ENCODE assay signal across 18 cellular contexts in genomic region chr3:114253505-114253904, GRCh38. TPM values are rescaled to one million over a fixed set of nuclear protein-coding genes. Genes with fewer than 3 reads are reported as not detected.
DNase-seq lines count a peak whose midpoint lies in the region; ATAC-seq and TF ChIP-seq lines count a peak whose summit lies in the region.
"Had no signal": no experiment of that assay in that cellular context is flagged by ENCODE, and none has a peak within 500 bp of the region (broad histone marks: within the 10 kb centered on the region; RNA-seq: fewer than 3 reads in every experiment).

No MANE protein-coding gene starts in this region.

- peaks cover 2% of the 10 kb centered on the region for H3K36me3 Mint-ChIP-seq in activated CD4-positive, alpha-beta T cell treated with anti-CD3 and anti-CD28 coated beads, Interleukin-2, amount 10 ng/mL, durations not matched to agents 24 days and 14 days (ENCODE audit: low read depth)
- no peaks in the 10 kb centered on the region for H3K36me3 Mint-ChIP-seq in CD4-positive, alpha-beta T cell (ENCODE audit: low read depth)
- no peaks in the 10 kb centered on the region for H3K36me3 Mint-ChIP-seq in activated T-helper 17 cell treated with anti-CD3 and anti-CD28 coated beads, Interleukin-2, amount 50 U/mL, for 72 hours (ENCODE audit: low read depth)
- peaks cover 0 to 9% (median 8%) of the 10 kb centered on the region in 3 donors for H3K36me3 Mint-ChIP-seq in naive thymus-derived CD8-positive, alpha-beta T cell

- no peak for ATAC-seq in CD4-positive, alpha-beta T cell (ENCODE audit: poor library complexity)
- ATAC-seq in activated T-helper 17 cell treated with anti-CD3 and anti-CD28 coated beads, Interleukin-2, amount 50 U/mL, for 72 hours (replicated peaks), result peak; percentile 16
- ATAC-seq in naive thymus-derived CD8-positive, alpha-beta T cell, result no peak
- no peak for ATAC-seq in HG03521 (IDR thresholded peaks at IDR 0.05; ENCODE audit: unreplicated experiment)
- ATAC-seq: Panc1 had no signal

- H3K9me3 ChIP-seq in CD4-positive, alpha-beta T cell (ENCODE audit: control insufficient read depth, low read length), result no peaks in the 10 kb centered on the region
- peaks cover 0 to 6% (median 0%) of the 10 kb centered on the region in 3 donors for H3K9me3 ChIP-seq in esophagus squamous epithelium

- no peak overlapping the region for H3K27ac Mint-ChIP-seq in activated CD4-positive, alpha-beta T cell treated with anti-CD3 and anti-CD28 coated beads, Interleukin-2, amount 10 ng/mL, durations not matched to agents 24 days and 14 days
- H3K27ac Mint-ChIP-seq in CD4-positive, alpha-beta T cell, result peak overlapping the region; percentile 18
- H3K27ac Mint-ChIP-seq in activated T-helper 17 cell treated with anti-CD3 and anti-CD28 coated beads, Interleukin-2, amount 50 U/mL, for 72 hours, result no peak overlapping the region
- peak overlapping the region; percentile 9 to 87 (median 40) for H3K27ac Mint-ChIP-seq in naive thymus-derived CD8-positive, alpha-beta T cell
- H3K27ac Mint-ChIP-seq: HFFc6 had no signal

- H3K9me3 Mint-ChIP-seq in activated CD4-positive, alpha-beta T cell treated with anti-CD3 and anti-CD28 coated beads, Interleukin-2, amount 10 ng/mL, durations not matched to agents 24 days and 14 days, result peaks cover 11% of the 10 kb centered on the region
- H3K9me3 Mint-ChIP-seq in CD4-positive, alpha-beta T cell, result peaks cover 4% of the 10 kb centered on the region
- peaks cover 4% of the 10 kb centered on the region for H3K9me3 Mint-ChIP-seq in activated T-helper 17 cell treated with anti-CD3 and anti-CD28 coated beads, Interleukin-2, amount 50 U/mL, for 72 hours
- peaks cover 0 to 18% (median 6%) of the 10 kb centered on the region in 9 donors for H3K9me3 Mint-ChIP-seq in naive thymus-derived CD8-positive, alpha-beta T cell

- intact Hi-C loops in activated CD4-positive, alpha-beta T cell treated with anti-CD3 and anti-CD28 coated beads, Interleukin-2, amount 10 ng/mL, durations not matched to agents 24 days and 14 days (cut with micrococcal nuclease), result no loop called here
- intact Hi-C loops in CD4-positive, alpha-beta T cell (cut with DNase I, micrococcal nuclease), result no loop called here
- intact Hi-C loops in esophagus squamous epithelium (cut with DNase I), result no loop called here

- WGBS in esophagus squamous epithelium, 2 donors, result 64 to 78% methylated on average over 1 of the region's 1 CpG

- no peaks in the 10 kb centered on the region for H3K27me3 Mint-ChIP-seq in activated CD4-positive, alpha-beta T cell treated with anti-CD3 and anti-CD28 coated beads, Interleukin-2, amount 10 ng/mL, durations not matched to agents 24 days and 14 days
- no peaks in the 10 kb centered on the region for H3K27me3 Mint-ChIP-seq in CD4-positive, alpha-beta T cell
- H3K27me3 Mint-ChIP-seq in activated T-helper 17 cell treated with anti-CD3 and anti-CD28 coated beads, Interleukin-2, amount 50 U/mL, for 72 hours, result no peaks in the 10 kb centered on the region
- no peaks in the 10 kb centered on the region for H3K27me3 Mint-ChIP-seq in naive thymus-derived CD8-positive, alpha-beta T cell

- H3K4me3 ChIP-seq in esophagus squamous epithelium, result no peak overlapping the region

- H3K27me3 ChIP-seq in CD4-positive, alpha-beta T cell (ENCODE audit: control insufficient read depth, insufficient read depth, low read length), result no peaks in the 10 kb centered on the region
- no peaks in the 10 kb centered on the region for H3K27me3 ChIP-seq in esophagus squamous epithelium

- no peaks in the 10 kb centered on the region for H3K4me1 ChIP-seq in esophagus squamous epithelium

- no peak for TF ChIP-seq POLR2A in esophagus squamous epithelium (IDR thresholded peaks at IDR 0.05)

- CTCF ChIA-PET in CD4-positive, alpha-beta T cell (lab: Charles Lee), result interaction anchor here (1.0 kb wide), 1 partner anchor 37 kb away, joined by 3 read pairs; no protein-coding TSS in a partner anchor

- peaks cover 3% of the 10 kb centered on the region for H3K4me1 Mint-ChIP-seq in activated CD4-positive, alpha-beta T cell treated with anti-CD3 and anti-CD28 coated beads, Interleukin-2, amount 10 ng/mL, durations not matched to agents 24 days and 14 days
- peaks cover 9% of the 10 kb centered on the region for H3K4me1 Mint-ChIP-seq in CD4-positive, alpha-beta T cell (ENCODE audit: low read depth)
- H3K4me1 Mint-ChIP-seq in activated T-helper 17 cell treated with anti-CD3 and anti-CD28 coated beads, Interleukin-2, amount 50 U/mL, for 72 hours, result no peaks in the 10 kb centered on the region
- peaks cover 5 to 17% (median 14%) of the 10 kb centered on the region in 4 donors for H3K4me1 Mint-ChIP-seq in naive thymus-derived CD8-positive, alpha-beta T cell

- TF ChIP-seq CTCF in CD4-positive, alpha-beta T cell (IDR thresholded peaks at IDR 0.05), result no peak
- TF ChIP-seq CTCF in esophagus squamous epithelium (IDR thresholded peaks at IDR 0.05), result no peak

- no peak overlapping the region for H3K27ac ChIP-seq in CD4-positive, alpha-beta T cell (ENCODE audit: low read depth, low read length)
- H3K27ac ChIP-seq in esophagus squamous epithelium, result no peak overlapping the region

- DNase-seq in activated CD4-positive, alpha-beta T cell treated with anti-CD3 and anti-CD28 coated beads, Interleukin-2, amount 10 ng/mL, durations not matched to agents 24 days and 14 days, result peak; percentile 47
- DNase-seq in activated CD4-positive, alpha-beta T cell treated with anti-CD3 and anti-CD28 coated beads, Interleukin-2, amount 50 U/mL, for 1 hour, result no peak
- DNase-seq in CD4-positive, alpha-beta T cell, result no peak
- no peak for DNase-seq in naive thymus-derived CD8-positive, alpha-beta T cell
- DNase-seq in esophagus squamous epithelium (lab: John Stamatoyannopoulos, UW), result no peak
- no peak for DNase-seq in putamen (ENCODE audit: low spot score)
- DNase-seq: DMS79 treated with DMSO at 0.1 percent for 48 hours, H7, HFFc6, KBM-7, NCI-H1105 treated with DMSO at 0.1 percent for 48 hours, NCI-H1694 had no signal

- H3K4me3 Mint-ChIP-seq in activated CD4-positive, alpha-beta T cell treated with anti-CD3 and anti-CD28 coated beads, Interleukin-2, amount 10 ng/mL, durations not matched to agents 24 days and 14 days, result no peak overlapping the region
- H3K4me3 Mint-ChIP-seq in CD4-positive, alpha-beta T cell, result no peak overlapping the region
- no peak overlapping the region for H3K4me3 Mint-ChIP-seq in activated T-helper 17 cell treated with anti-CD3 and anti-CD28 coated beads, Interleukin-2, amount 50 U/mL, for 72 hours
- H3K4me3 Mint-ChIP-seq in naive thymus-derived CD8-positive, alpha-beta T cell, result no peak overlapping the region
- H3K4me3 Mint-ChIP-seq: HFFc6 had no signal

- POLR2A ChIA-PET in CD4-positive, alpha-beta T cell (lab: Charles Lee), result no interaction called here
- POLR2A ChIA-PET in naive thymus-derived CD8-positive, alpha-beta T cell (lab: Charles Lee), result no interaction called here

- H3K36me3 ChIP-seq in esophagus squamous epithelium, result no peaks in the 10 kb centered on the region

RNA-seq across cellular contexts. Expression of gene ZNF80, which starts 16.1 kb away (rescaled TPM):
- total RNA-seq in activated CD4-positive, alpha-beta T cell treated with anti-CD3 and anti-CD28 coated beads, Interleukin-2, amount 10 ng/mL, durations not matched to agents 24 days and 14 days, result 0.19 and 0.21 TPM in 2 replicates
- total RNA-seq in CD4-positive, alpha-beta T cell, result under 1 TPM; 0.16 to 0.17 TPM
- total RNA-seq in activated T-helper 17 cell treated with anti-CD3 and anti-CD28 coated beads, Interleukin-2, amount 50 U/mL, for 72 hours, result under 1 TPM; 0.15 to 0.29 TPM
- 1 to 10 TPM; 1.7 to 2.5 TPM for total RNA-seq in naive thymus-derived CD8-positive, alpha-beta T cell
- 1 to 10 TPM in 1 of 3 donors, under 1 TPM in 2; 0.08 to 8.0 (median 0.28) TPM for polyA plus RNA-seq in naive thymus-derived CD8-positive, alpha-beta T cell
- total RNA-seq in esophagus squamous epithelium, result under 1 TPM in 1 of 4 donors, not detected in 3; 0.38 TPM
- total RNA-seq: A172, H7, HFFc6, NCI-H460 had no signal
- polyA plus RNA-seq: BJ had no signal

RNA-seq across cellular contexts. Expression of gene TIGIT, which starts 40.3 kb away (rescaled TPM):
- 2.5 and 4.7 TPM in 2 replicates for total RNA-seq in activated CD4-positive, alpha-beta T cell treated with anti-CD3 and anti-CD28 coated beads, Interleukin-2, amount 10 ng/mL, durations not matched to agents 24 days and 14 days
- 1 to 10 TPM; 3.5 to 4.2 TPM for total RNA-seq in CD4-positive, alpha-beta T cell
- total RNA-seq in activated T-helper 17 cell treated with anti-CD3 and anti-CD28 coated beads, Interleukin-2, amount 50 U/mL, for 72 hours, result 10 to 100 TPM; 21.5 to 53.0 TPM
- total RNA-seq in naive thymus-derived CD8-positive, alpha-beta T cell, result 1 to 10 TPM; 5.0 TPM
- 10 to 100 TPM in 1 of 3 donors, 1 to 10 TPM in 2; 1.5 to 58.2 (median 1.7) TPM for polyA plus RNA-seq in naive thymus-derived CD8-positive, alpha-beta T cell
- under 1 TPM; 0.26 to 0.94 (median 0.72) TPM for total RNA-seq in esophagus squamous epithelium
- total RNA-seq: A172, H7, HFFc6, NCI-H460 had no signal
- polyA plus RNA-seq: BJ had no signal

Comparison
In these comparisons a context has a peak if more than half of its experiments do, and no peak if none do; other contexts are left out.
1. H3K27ac Mint-ChIP-seq: peak in CD4-positive, alpha-beta T cell (single experiment) and naive thymus-derived CD8-positive, alpha-beta T cell (10 of 10); none in activated CD4-positive, alpha-beta T cell treated with anti-CD3 and anti-CD28 coated beads, Interleukin-2, amount 10 ng/mL, durations not matched to agents 24 days and 14 days (single experiment) and activated T-helper 17 cell treated with anti-CD3 and anti-CD28 coated beads, Interleukin-2, amount 50 U/mL, for 72 hours (single experiment).